8 cellular contexts compared by ENCODE assay signal in genomic region chr1:2229032-2229920, GRCh38. TPM values are rescaled to one million over a fixed set of nuclear protein-coding genes. Genes with fewer than 3 reads are reported as not detected.
DNase-seq lines count a peak whose midpoint lies in the region; ATAC-seq and TF ChIP-seq lines count a peak whose summit lies in the region.

No MANE protein-coding gene starts in this region.

- intact Hi-C loops in dorsolateral prefrontal cortex (cut with DNase I) (no loop called here), lower lobe of right lung (cut with DNase I) (no loop called here)

- peak overlapping the region; percentile 68 for H3K4me3 ChIP-seq in GM12865 (ENCODE audit: low read depth, low read length)
- peak overlapping the region; percentile 47 to 86 (median 72) for H3K4me3 ChIP-seq in dorsolateral prefrontal cortex
- peak overlapping the region; percentile 64 for H3K4me3 ChIP-seq in lower lobe of right lung

- peak; percentile 1 to 4 for ATAC-seq in lower lobe of right lung

- peaks cover 53% of the 10 kb centered on the region for H3K4me1 ChIP-seq in lower lobe of right lung

- peak; percentile 85 for DNase-seq in GM12865 (ENCODE audit: low read depth)
- DNase-seq in NCI-H1417 treated with DMSO at 0.1 percent for 48 hours (lab: John Stamatoyannopoulos, UW) = peak; percentile 8
- DNase-seq in activated CD4-positive, alpha-beta T cell treated with anti-CD3 and anti-CD28 coated beads for 1 hour = peak; percentile 40
- peak; percentile 74 to 87 (median 85) for DNase-seq in dorsolateral prefrontal cortex
- peak; percentile 84 for DNase-seq in lower lobe of right lung
- peak in 5 of 6 experiments; percentile 41 to 62 (median 57) for DNase-seq in stimulated activated naive CD4-positive, alpha-beta T cell (lab: John Stamatoyannopoulos, UW)
- no peak for DNase-seq in effector CD8-positive, alpha-beta T cell (lab: John Stamatoyannopoulos, UW)
- DNase-seq in NCI-H2107 (lab: John Stamatoyannopoulos, UW) = no peak

- H3K27me3 ChIP-seq in dorsolateral prefrontal cortex = no peaks in the 10 kb centered on the region
- H3K27me3 ChIP-seq in lower lobe of right lung (ENCODE audit: low read depth) = no peaks in the 10 kb centered on the region

- H3K27ac ChIP-seq in dorsolateral prefrontal cortex = peak overlapping the region; percentile 21 to 96 (median 87)
- peak overlapping the region; percentile 89 for H3K27ac ChIP-seq in lower lobe of right lung

- no peaks in the 10 kb centered on the region for H3K36me3 ChIP-seq in lower lobe of right lung

- H3K9me3 ChIP-seq in lower lobe of right lung = no peaks in the 10 kb centered on the region

- TF ChIP-seq CTCF in GM12865 (IDR thresholded peaks at IDR 0.05; ENCODE audit: insufficient read depth, low read depth, low read length, missing control alignments) = peak; percentile 3
- peak in 50 of 56 donors; percentile 6 to 61 (median 37) for TF ChIP-seq CTCF in dorsolateral prefrontal cortex (IDR thresholded peaks at IDR 0.05 in 54 of 56, conservative IDR thresholded peaks at IDR 0.05 in 2 of 56; ENCODE audit: low read depth in 1 of 56, partially characterized antibody in 56 of 56)
- no peak for TF ChIP-seq CTCF in lower lobe of right lung (IDR thresholded peaks at IDR 0.05)

RNA-seq across cellular contexts. Expression of gene SKI, which starts 1.2 kb away (rescaled TPM):
- total RNA-seq in dorsolateral prefrontal cortex (100 to 1,000 TPM in 27 of 120 experiments, 10 to 100 TPM in 93; 65.3 to 147 (median 87.5) TPM), lower lobe of right lung (90.0 TPM)

RNA-seq across cellular contexts. Expression of gene FAAP20, which starts 34.7 kb away (rescaled TPM):
- total RNA-seq in dorsolateral prefrontal cortex = 10 to 100 TPM; 21.8 to 56.4 (median 36.0) TPM
- total RNA-seq in lower lobe of right lung = 50.9 TPM

Comparison
In these comparisons a context has a peak if more than half of its experiments do, and no peak if none do; other contexts are left out.
1. DNase-seq: peak in GM12865 (single experiment), NCI-H1417 treated with DMSO at 0.1 percent for 48 hours (single experiment), activated CD4-positive, alpha-beta T cell treated with anti-CD3 and anti-CD28 coated beads for 1 hour (single experiment), dorsolateral prefrontal cortex (10 of 10), lower lobe of right lung (single experiment) and stimulated activated naive CD4-positive, alpha-beta T cell (5 of 6); none in effector CD8-positive, alpha-beta T cell (single experiment) and NCI-H2107 (single experiment).
2. Peak in every context shown above with its lines, with median percentiles within 50 percentile points of each other: H3K4me3 ChIP-seq.